Comparison of ENCODE assay signal across 8 cellular contexts in the genomic region with DNA sequence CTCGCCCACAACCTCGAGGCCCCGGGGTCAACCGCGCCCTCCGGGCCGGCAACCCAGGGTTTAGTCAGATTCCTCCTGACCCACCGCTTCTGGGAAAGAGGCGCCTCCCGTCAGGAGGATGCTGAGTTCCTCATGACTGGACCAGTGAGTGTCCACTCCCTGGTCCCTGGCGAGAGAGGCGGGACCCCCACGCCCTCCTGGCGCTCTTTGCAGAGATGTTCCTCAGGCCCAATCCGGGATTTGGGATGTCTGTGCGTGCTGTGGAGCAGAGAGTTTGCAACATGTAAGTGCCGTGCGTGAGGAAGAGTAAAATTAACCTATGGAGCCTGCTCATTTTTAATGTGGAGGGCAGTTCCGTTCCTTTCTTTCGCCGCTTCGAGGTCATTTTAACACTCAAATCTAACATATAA. TPM values are rescaled to one million over a fixed set of nuclear protein-coding genes. Genes with fewer than 3 reads are reported as not detected.
A peak's percentile ranks its signal among the peaks of the same experiment; 100 is the strongest.
DNase-seq lines count a peak whose midpoint lies in the region; ATAC-seq and TF ChIP-seq lines count a peak whose summit lies in the region.

No MANE protein-coding gene starts in this region.

- H3K27ac ChIP-seq in mammary epithelial cell (ENCODE audit: insufficient read depth, low read depth, low read length), result peak overlapping the region; percentile 85
- H3K27ac ChIP-seq in testis, result peak overlapping the region; percentile 90 to 96

- in situ Hi-C loops in mammary epithelial cell (cut with MboI; ENCODE audit: low sequenced_read_pairs in 2 of 2), result loop anchor here in 1 of 2 donors (5.0 kb wide), 1 partner anchor 109 kb away; a partner anchor contains a TSS
- in situ Hi-C loops in KBM-7 (cut with MboI; ENCODE audit: low pct_unique_long_range_greater_than_20kb, low sequenced_read_pairs), result no loop called here

- H3K9me3 Mint-ChIP-seq in Calu3 (ENCODE audit: low read depth, unreplicated experiment), result peaks cover 7% of the 10 kb centered on the region

- no peak for TF ChIP-seq POLR2A in testis (IDR thresholded peaks at IDR 0.05)

- ATAC-seq in left lobe of liver (peak; percentile 48), esophagus mucosa (no peak)

- H3K9me3 ChIP-seq in mammary epithelial cell (replicated peaks; ENCODE audit: insufficient read depth, low read length) (peaks cover 10% of the 10 kb centered on the region), testis (no peaks in the 10 kb centered on the region)

- H3K36me3 ChIP-seq in mammary epithelial cell (ENCODE audit: insufficient read depth, low read length) (no peaks in the 10 kb centered on the region), testis (ENCODE audit: low read depth, missing control alignments) (no peaks in the 10 kb centered on the region)

- H3K4me3 ChIP-seq in mammary epithelial cell (replicated peaks in 1 of 3; ENCODE audit: insufficient read depth in 1 of 3, low read depth in 2 of 3, low read length in 3 of 3) (peak overlapping the region; percentile 68 to 89 (median 87)), testis (peak overlapping the region; percentile 82 to 93)

- H3K27me3 ChIP-seq in mammary epithelial cell (ENCODE audit: insufficient read depth, low read length), result no peaks in the 10 kb centered on the region
- H3K27me3 ChIP-seq in testis, result no peaks in the 10 kb centered on the region

- TF ChIP-seq CTCF in Calu3 (IDR thresholded peaks at IDR 0.05; ENCODE audit: unreplicated experiment) (no peak), mammary epithelial cell (conservative IDR thresholded peaks at IDR 0.05 in 1 of 2, IDR thresholded peaks at IDR 0.05 in 1 of 2; ENCODE audit: extremely low read depth in 1 of 2, insufficient read depth in 1 of 2, low read depth in 1 of 2, low read length in 2 of 2) (no peak), testis (IDR thresholded peaks at IDR 0.05) (no peak)

- H4K20me1 ChIP-seq in mammary epithelial cell (ENCODE audit: insufficient read depth, low read length), result no peaks in the 10 kb centered on the region

- peak overlapping the region; percentile 73 for H3K27ac Mint-ChIP-seq in Calu3 (ENCODE audit: unreplicated experiment)

- dilution Hi-C loops in mammary epithelial cell (cut with HindIII; ENCODE audit: low sequenced_read_pairs), result no loop called here

- H3K4me1 Mint-ChIP-seq in Calu3 (ENCODE audit: low read depth, unreplicated experiment), result no peaks in the 10 kb centered on the region

- peaks cover 8% of the 10 kb centered on the region for H3K4me1 ChIP-seq in mammary epithelial cell (ENCODE audit: insufficient read depth, low read length)
- H3K4me1 ChIP-seq in testis, result peaks cover 9% of the 10 kb centered on the region

- peak overlapping the region; percentile 86 for H3K4me2 ChIP-seq in mammary epithelial cell (ENCODE audit: insufficient read depth, low read depth, low read length)

- peaks cover 66% of the 10 kb centered on the region for H3K36me3 Mint-ChIP-seq in Calu3 (ENCODE audit: insufficient read depth, unreplicated experiment)

- H3K9ac ChIP-seq in mammary epithelial cell (ENCODE audit: insufficient read depth, low read length), result peak overlapping the region; percentile 95

- H2AFZ ChIP-seq in mammary epithelial cell (ENCODE audit: low read depth, low read length), result peak overlapping the region; percentile 93

- 5% methylated on average over 12 of the region's 22 CpGs for WGBS in mammary epithelial cell (ENCODE audit: low coverage, missing lambda C conversion rate)
- WGBS in testis, 2 donors, result 0 to 2% methylated on average over 15 to 22 of the region's 22 CpGs

- no peak for DNase-seq in Calu3
- peak; percentile 55 for DNase-seq in NCI-H146 treated with DMSO at 0.1 percent for 48 hours (lab: John Stamatoyannopoulos, UW; ENCODE audit: unreplicated experiment)
- no peak for DNase-seq in mammary epithelial cell
- DNase-seq in left lobe of liver (ENCODE audit: low spot score), result no peak
- DNase-seq in testis, result no peak
- DNase-seq in LoVo (ENCODE audit: low spot score), result no peak
- DNase-seq in KBM-7, result no peak

- peaks cover 44% of the 10 kb centered on the region for H3K79me2 ChIP-seq in mammary epithelial cell (ENCODE audit: insufficient read depth, low read length)

- H3K4me3 Mint-ChIP-seq in Calu3 (ENCODE audit: low read depth, unreplicated experiment), result peak overlapping the region; percentile 87

- intact Hi-C loops in Calu3 (cut with micrococcal nuclease; ENCODE audit: unreplicated experiment) (loop anchor here (5.0 kb wide), 1 partner anchor 109 kb away; a partner anchor contains a TSS), mammary epithelial cell (cut with micrococcal nuclease) (loop anchor here (5.0 kb wide), 2 partner anchors 69 to 169 kb away; a partner anchor contains a TSS), testis (cut with DNase I; ENCODE audit: low total_unique reads) (loop anchor here (5.0 to 10.0 kb wide), 2 partner anchors 107 to 449 kb away; a partner anchor contains a TSS)

- CTCF ChIA-PET in Calu3 (lab: Charles Lee) (no interaction called here), mammary epithelial cell (lab: Charles Lee; ENCODE audit: low non-redundant PET) (no interaction called here)

- BruUV-seq in Calu3 (replicated peaks; lab: Mats Ljungman, UMichigan), result TSS peak; percentile 71
- no TSS peak for BruUV-seq in mammary epithelial cell (replicated peaks; lab: Mats Ljungman, UMichigan)

- no peaks in the 10 kb centered on the region for H3K27me3 Mint-ChIP-seq in Calu3 (ENCODE audit: unreplicated experiment)

RNA-seq across cellular contexts. Expression of a gene that starts 0.8 kb away (rescaled TPM):
- 71.8 and 77.3 TPM in 2 replicates for total RNA-seq in Calu3 (2022)
- 10 to 100 TPM; 46.8 to 69.0 TPM for total RNA-seq in mammary epithelial cell
- 33.4 TPM for polyA plus RNA-seq in mammary epithelial cell
- polyA minus RNA-seq in mammary epithelial cell, result 27.6 TPM
- total RNA-seq in left lobe of liver, result 225 TPM
- total RNA-seq in testis, result 10 to 100 TPM; 11.3 to 21.4 TPM
- polyA plus RNA-seq in testis (ENCODE audit: insufficient read depth, low read depth, low replicate concordance), result 8.1 TPM
- 42.7 TPM for total RNA-seq in esophagus mucosa
